8 cellular contexts compared by ENCODE assay signal in genomic region chr6:132797975-132798819, GRCh38.
A peak's percentile ranks its signal among the peaks of the same experiment; 100 is the strongest.
DNase-seq lines count a peak whose midpoint lies in the region; ATAC-seq and TF ChIP-seq lines count a peak whose summit lies in the region.

Gene SLC18B1 (minus strand): TSS chr6:132798637. CDS start chr6:132798456, 181 bp downstream.

- DNase-seq in RPMI8226, result peak; percentile 65
- DNase-seq in glomerular visceral epithelial cell (ENCODE audit: extremely low spot score), result peak; percentile 52
- DNase-seq in DMS114 treated with DMSO at 0.1 percent for 48 hours (lab: John Stamatoyannopoulos, UW; ENCODE audit: unreplicated experiment), result no peak

- H3K4me3 ChIP-seq in BLaER1 (peak within 1 kb of the TSS; percentile 91), neutrophil (ENCODE audit: low read depth in 1 of 2, low read length in 1 of 2) (peak within 1 kb of the TSS; percentile 55 to 66)

- no peaks in the 10 kb centered on the region for H3K9me3 Mint-ChIP-seq in activated naive CD4-positive, alpha-beta T cell treated with anti-CD3 and anti-CD28 coated beads, Interleukin-2, amount 50 U/mL, for 24 hours

- H3K4me1 Mint-ChIP-seq in activated naive CD4-positive, alpha-beta T cell treated with anti-CD3 and anti-CD28 coated beads, Interleukin-2, amount 50 U/mL, for 24 hours, result peaks cover 44% of the 10 kb centered on the region

- H3K27ac ChIP-seq in BLaER1 (peak within 1 kb of the TSS; percentile 80), neutrophil (no peak within 1 kb of the TSS)

- H3K9ac ChIP-seq in BLaER1, result peak within 1 kb of the TSS; percentile 88

- ATAC-seq in GM18909 (IDR thresholded peaks at IDR 0.05; ENCODE audit: poor library complexity, unreplicated experiment) (peak; percentile 41), HG03103 (IDR thresholded peaks at IDR 0.05; ENCODE audit: low read depth, unreplicated experiment) (peak; percentile 39)

- peaks cover 3% of the 10 kb centered on the region for H3K36me3 Mint-ChIP-seq in activated naive CD4-positive, alpha-beta T cell treated with anti-CD3 and anti-CD28 coated beads, Interleukin-2, amount 50 U/mL, for 24 hours

- H3K36me3 ChIP-seq in BLaER1 (peaks cover 7% of the 10 kb centered on the region; the same call in 1 of the 2 replicates), neutrophil (no peaks in the 10 kb centered on the region)

- no peak for TF ChIP-seq CTCF in neutrophil (IDR thresholded peaks at IDR 0.05)

- H3K4me1 ChIP-seq in BLaER1, result peaks cover 6% of the 10 kb centered on the region; the same call in 1 of the 2 replicates
- peaks cover 8 to 12% of the 10 kb centered on the region in 2 experiments for H3K4me1 ChIP-seq in neutrophil (ENCODE audit: control insufficient read depth in 1 of 2, insufficient read depth in 1 of 2, low read depth in 1 of 2, low read length in 1 of 2)

- no peaks in the 10 kb centered on the region for H3K27me3 Mint-ChIP-seq in activated naive CD4-positive, alpha-beta T cell treated with anti-CD3 and anti-CD28 coated beads, Interleukin-2, amount 50 U/mL, for 24 hours

- no peaks in the 10 kb centered on the region for H3K9me3 ChIP-seq in BLaER1
- no peaks in the 10 kb centered on the region for H3K9me3 ChIP-seq in neutrophil

- no peaks in the 10 kb centered on the region for H4K20me1 ChIP-seq in BLaER1

- H3K4me3 Mint-ChIP-seq in activated naive CD4-positive, alpha-beta T cell treated with anti-CD3 and anti-CD28 coated beads, Interleukin-2, amount 50 U/mL, for 24 hours, result no peak within 1 kb of the TSS

- no peak within 1 kb of the TSS; the same call in none of the 2 replicates for H3K4me2 ChIP-seq in BLaER1

- peak within 1 kb of the TSS; percentile 41 for H3K27ac Mint-ChIP-seq in activated naive CD4-positive, alpha-beta T cell treated with anti-CD3 and anti-CD28 coated beads, Interleukin-2, amount 50 U/mL, for 24 hours

- no peaks in the 10 kb centered on the region for H3K27me3 ChIP-seq in BLaER1
- peaks cover 24% of the 10 kb centered on the region for H3K27me3 ChIP-seq in neutrophil
